In genomic region chr6:5302995-5303622, GRCh38 we compare ENCODE assay signal across 1 cellular context.
TF ChIP-seq lines count a peak whose summit lies in the region.

No MANE protein-coding gene starts in this region.

TF ChIP-seq in K562, 482 proteins besides CTCF, POLR2A, EP300 and RAD21 (continued from another document):
- no peak for TF ChIP-seq BCLAF1 (IDR thresholded peaks at IDR 0.05; ENCODE audit: borderline replicate concordance in 1 of 2, control insufficient read depth in 1 of 2, low read depth in 2 of 2, low read length in 1 of 2)
- peak; percentile 74 for TF ChIP-seq BHLHE40 (IDR thresholded peaks at IDR 0.05; ENCODE audit: low read length)
- TF ChIP-seq ZNF280A (IDR thresholded peaks at IDR 0.05; ENCODE audit: low read depth, partially characterized antibody), result no peak
- TF ChIP-seq IRF2 (CRISPR knock-in tag; IDR thresholded peaks at IDR 0.05), result no peak
- peak; percentile 25 to 27; a peak in 1 of 4 replicates for TF ChIP-seq MNT (conservative IDR thresholded peaks at IDR 0.05)
- no peak for TF ChIP-seq CAMTA2 (CRISPR knock-in tag; conservative IDR thresholded peaks at IDR 0.05)
- no peak for TF ChIP-seq SMARCA4 (IDR thresholded peaks at IDR 0.05)
- no peak for TF ChIP-seq RB1 (IDR thresholded peaks at IDR 0.05; ENCODE audit: low read depth)
- TF ChIP-seq HOMEZ (CRISPR knock-in tag; IDR thresholded peaks at IDR 0.05), result no peak
- TF ChIP-seq E2F5 (CRISPR knock-in tag; IDR thresholded peaks at IDR 0.05), result no peak
- TF ChIP-seq NFE2L1 (tag; IDR thresholded peaks at IDR 0.05; ENCODE audit: borderline replicate concordance, low read depth), result no peak
- TF ChIP-seq PREB (CRISPR knock-in tag; IDR thresholded peaks at IDR 0.05), result 0 out of 2 replicates have a peak, but pooled peaks have one; percentile 25
- no peak for TF ChIP-seq SUPT5H (IDR thresholded peaks at IDR 0.05)
- TF ChIP-seq ZNF24 (IDR thresholded peaks at IDR 0.05), result no peak
- TF ChIP-seq ZNF347 (CRISPR knock-in tag; IDR thresholded peaks at IDR 0.05; ENCODE audit: low read depth), result no peak
- no peak for TF ChIP-seq DPF2 (IDR thresholded peaks at IDR 0.05)
- no peak for TF ChIP-seq ZZZ3 (IDR thresholded peaks at IDR 0.05)
- TF ChIP-seq SNRNP70 (optimal IDR thresholded peaks at IDR 0.05; ENCODE audit: low read depth, low read length), result no peak
- peak; percentile 38; the same call in 1 of the 2 replicates for TF ChIP-seq SMC3 (conservative IDR thresholded peaks at IDR 0.05; ENCODE audit: insufficient read depth, low read depth, low read length)
- no peak for TF ChIP-seq FOSL1 (tag; conservative IDR thresholded peaks at IDR 0.05)
- peak; percentile 68 for TF ChIP-seq MYC (IDR thresholded peaks at IDR 0.05; ENCODE audit: low read depth, low read length)
- TF ChIP-seq MYC (CRISPR knock-in tag; IDR thresholded peaks at IDR 0.05; ENCODE audit: borderline replicate concordance, low read depth), result no peak
